ENCODE assay signal across 30 cellular contexts in the genomic region with DNA sequence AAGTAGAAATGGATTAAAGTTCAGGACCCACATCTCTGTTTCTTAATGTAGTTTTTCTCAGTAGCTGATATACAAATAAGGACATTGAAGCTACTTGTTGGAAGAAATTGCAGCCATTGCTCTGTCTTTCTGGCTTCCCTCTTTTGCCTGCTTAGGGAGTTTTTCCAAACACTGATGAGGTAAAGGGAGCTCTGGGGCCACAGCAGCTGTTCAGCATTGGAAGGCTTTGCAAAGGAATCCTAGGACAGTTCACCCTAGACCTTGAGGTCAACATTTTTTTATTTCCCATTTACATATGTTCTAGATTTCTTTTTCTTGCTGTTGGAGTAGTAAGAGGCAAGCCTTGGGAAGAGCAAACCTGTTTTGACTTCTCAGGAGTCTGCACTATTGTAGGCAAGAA.
"Had no signal": no experiment of that assay in that cellular context is flagged by ENCODE, and none has a peak within 500 bp of the region (broad histone marks: within the 10 kb centered on the region; RNA-seq: fewer than 3 reads in every experiment).

No MANE protein-coding gene starts in this region.

- H3K4me3 ChIP-seq: adrenal gland, body of pancreas, esophagus squamous epithelium, gastroesophageal sphincter, heart right ventricle, hepatocyte had no signal

- H3K4me3 Mint-ChIP-seq: activated CD4-positive, alpha-beta T cell treated with anti-CD3 and anti-CD28 coated beads, Interleukin-2, amount 10 ng/mL, durations not matched to agents 7 days and 5 days; activated CD8-positive, alpha-beta T cell treated with anti-CD3 and anti-CD28 coated beads for 36 hours; activated naive CD4-positive, alpha-beta T cell treated with anti-CD3 and anti-CD28 coated beads, Interleukin-2, amount 50 U/mL, for 24 hours; activated naive CD8-positive, alpha-beta T cell treated with anti-CD3 and anti-CD28 coated beads for 36 hours; activated naive CD8-positive, alpha-beta T cell treated with anti-CD3 and anti-CD28 coated beads, Interleukin-2, amount 50 U/mL, for 24 hours; activated T-cell treated with anti-CD3 and anti-CD28 coated beads, Interleukin-2, amount 50 U/mL, for 4 hours; activated T-helper 17 cell treated with anti-CD3 and anti-CD28 coated beads, Interleukin-2, amount 50 U/mL, for 72 hours; effector memory CD8-positive, alpha-beta T cell had no signal

- H3K36me3 ChIP-seq: adrenal gland, esophagus squamous epithelium, gastroesophageal sphincter, heart right ventricle had no signal

- H3K27ac Mint-ChIP-seq: activated CD4-positive, alpha-beta T cell treated with anti-CD3 and anti-CD28 coated beads, Interleukin-2, amount 10 ng/mL, durations not matched to agents 7 days and 5 days; activated CD8-positive, alpha-beta T cell treated with anti-CD3 and anti-CD28 coated beads for 36 hours; activated naive CD4-positive, alpha-beta T cell treated with anti-CD3 and anti-CD28 coated beads, Interleukin-2, amount 50 U/mL, for 24 hours; activated naive CD8-positive, alpha-beta T cell treated with anti-CD3 and anti-CD28 coated beads for 36 hours; activated naive CD8-positive, alpha-beta T cell treated with anti-CD3 and anti-CD28 coated beads, Interleukin-2, amount 50 U/mL, for 24 hours; activated T-helper 17 cell treated with anti-CD3 and anti-CD28 coated beads, Interleukin-2, amount 50 U/mL, for 72 hours; effector memory CD8-positive, alpha-beta T cell had no signal

- H3K9me3 Mint-ChIP-seq: activated CD4-positive, alpha-beta T cell treated with anti-CD3 and anti-CD28 coated beads, Interleukin-2, amount 10 ng/mL, durations not matched to agents 7 days and 5 days; activated naive CD8-positive, alpha-beta T cell treated with anti-CD3 and anti-CD28 coated beads for 36 hours; effector memory CD8-positive, alpha-beta T cell had no signal

- H3K4me1 ChIP-seq: adrenal gland, body of pancreas, esophagus squamous epithelium, gastroesophageal sphincter, heart right ventricle had no signal

- H3K27me3 ChIP-seq: adrenal gland, body of pancreas, esophagus squamous epithelium, gastroesophageal sphincter, hepatocyte had no signal

- H3K27ac ChIP-seq: adrenal gland, body of pancreas, epithelial cell of prostate, esophagus squamous epithelium, gastroesophageal sphincter, heart right ventricle, hepatocyte had no signal

- DNase-seq: activated CD4-positive, alpha-beta T cell treated with anti-CD3 and anti-CD28 coated beads for 1 hour; activated CD4-positive, alpha-beta T cell treated with anti-CD3 and anti-CD28 coated beads for 4 hours; activated CD4-positive, alpha-beta T cell treated with anti-CD3 and anti-CD28 coated beads, Interleukin-2, amount 10 ng/mL, durations not matched to agents 7 days and 5 days; activated CD4-positive, alpha-beta T cell treated with anti-CD3 and anti-CD28 coated beads, Interleukin-2, amount 50 U/mL, for 48 hours; activated CD8-positive, alpha-beta memory T cell treated with anti-CD3 and anti-CD28 coated beads for 24 hours; activated CD8-positive, alpha-beta T cell treated with anti-CD3 and anti-CD28 coated beads for 36 hours; activated effector memory CD4-positive, alpha-beta T cell treated with Interleukin-2 at 50 U/mL for 16 hours; activated gamma-delta T cell treated with Interleukin-2 at 50 U/mL for 16 hours; activated naive CD4-positive, alpha-beta T cell treated with Interleukin-2 at 50 U/mL for 16 hours; activated naive CD8-positive, alpha-beta T cell treated with anti-CD3 and anti-CD28 coated beads for 36 hours; activated naive CD8-positive, alpha-beta T cell treated with anti-CD3 and anti-CD28 coated beads, Interleukin-2, amount 50 U/mL, for 24 hours; activated T-cell treated with anti-CD3 and anti-CD28 coated beads, Interleukin-2, amount 50 U/mL, for 4 hours; adrenal gland; amygdala; aorta; body of pancreas; caudate nucleus; cortex of kidney; dermis blood vessel endothelial cell; effector CD4-positive, alpha-beta T cell; effector memory CD8-positive, alpha-beta T cell; esophagus squamous epithelium; foreskin melanocyte; T-helper 2 cell had no signal

- H3K79me2 ChIP-seq: hepatocyte had no signal

- H3K4me2 ChIP-seq: hepatocyte had no signal

- H3K9me3 ChIP-seq: adrenal gland, body of pancreas had no signal

- H2AFZ ChIP-seq: hepatocyte had no signal

- H3K27me3 Mint-ChIP-seq: activated CD4-positive, alpha-beta T cell treated with anti-CD3 and anti-CD28 coated beads, Interleukin-2, amount 10 ng/mL, durations not matched to agents 7 days and 5 days; activated T-helper 17 cell treated with anti-CD3 and anti-CD28 coated beads, Interleukin-2, amount 50 U/mL, for 72 hours had no signal

- ATAC-seq: activated CD8-positive, alpha-beta T cell treated with anti-CD3 and anti-CD28 coated beads for 36 hours; activated naive CD8-positive, alpha-beta T cell treated with anti-CD3 and anti-CD28 coated beads, Interleukin-2, amount 50 U/mL, for 24 hours; activated T-cell treated with anti-CD3 and anti-CD28 coated beads, Interleukin-2, amount 50 U/mL, for 4 hours; activated T-helper 17 cell treated with anti-CD3 and anti-CD28 coated beads, Interleukin-2, amount 50 U/mL, for 72 hours; body of pancreas; effector memory CD8-positive, alpha-beta T cell; gastroesophageal sphincter had no signal

- H3K4me1 Mint-ChIP-seq: activated CD4-positive, alpha-beta T cell treated with anti-CD3 and anti-CD28 coated beads, Interleukin-2, amount 10 ng/mL, durations not matched to agents 7 days and 5 days; activated naive CD4-positive, alpha-beta T cell treated with anti-CD3 and anti-CD28 coated beads, Interleukin-2, amount 50 U/mL, for 24 hours; activated naive CD8-positive, alpha-beta T cell treated with anti-CD3 and anti-CD28 coated beads for 36 hours; activated naive CD8-positive, alpha-beta T cell treated with anti-CD3 and anti-CD28 coated beads, Interleukin-2, amount 50 U/mL, for 24 hours; activated T-helper 17 cell treated with anti-CD3 and anti-CD28 coated beads, Interleukin-2, amount 50 U/mL, for 72 hours had no signal
